ENCODE assay signal across 12 cellular contexts in the genomic region with DNA sequence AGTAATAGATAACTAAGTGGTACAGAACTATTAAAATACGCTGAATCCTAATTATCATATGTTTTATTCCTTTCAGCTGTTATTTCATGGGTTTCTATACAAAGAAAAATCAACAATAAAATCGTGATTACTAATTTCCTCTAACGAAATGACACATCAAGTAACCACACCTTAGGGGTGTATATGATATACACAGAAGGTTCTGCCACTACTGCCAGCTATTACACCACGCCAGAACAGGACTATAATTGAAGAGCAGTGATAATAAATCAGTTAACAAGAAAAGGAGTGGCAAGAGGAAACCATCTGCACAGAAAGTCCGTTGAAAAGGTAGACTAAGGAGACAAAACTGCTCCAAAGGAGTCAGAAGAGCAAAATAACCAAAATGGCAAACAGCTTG. TPM values are rescaled to one million over a fixed set of nuclear protein-coding genes. Genes with fewer than 3 reads are reported as not detected.
DNase-seq lines count a peak whose midpoint lies in the region; ATAC-seq and TF ChIP-seq lines count a peak whose summit lies in the region.
"Had no signal": no experiment of that assay in that cellular context is flagged by ENCODE, and none has a peak within 500 bp of the region (broad histone marks: within the 10 kb centered on the region; RNA-seq: fewer than 3 reads in every experiment).

No MANE protein-coding gene starts in this region.

- H3K27ac ChIP-seq in RWPE1 (no peak overlapping the region), left lung (no peak overlapping the region)
- H3K27ac ChIP-seq: body of pancreas had no signal

- H3K27me3 ChIP-seq in left lung, result no peaks in the 10 kb centered on the region
- H3K27me3 ChIP-seq: body of pancreas had no signal

- ATAC-seq in stimulated activated naive CD8-positive, alpha-beta T cell treated with anti-CD3 and anti-CD28 coated beads, Interleukin-15, amount 100 ng/mL, for 72 hours, result peak; percentile 51
- no peak for ATAC-seq in left lung
- ATAC-seq in left ventricle myocardium superior, result no peak
- ATAC-seq in GM21360 (IDR thresholded peaks at IDR 0.05; ENCODE audit: unreplicated experiment), result no peak
- ATAC-seq: body of pancreas, SK-N-SH treated with all-trans-retinoic acid at 6 μM for 48 hours had no signal

- CTCF ChIA-PET in activated naive CD4-positive, alpha-beta T cell treated with anti-CD3 and anti-CD28 coated beads, Interleukin-2, amount 10 ng/mL, durations not matched to agents 7 days and 5 days (lab: Charles Lee), result interaction anchor here (0.8 to 1.3 kb wide), 3 partner anchors 11 to 335 kb away, joined by 3 to 4 read pairs (median 3); no protein-coding TSS in a partner anchor
- CTCF ChIA-PET in RWPE1 (lab: Yijun Ruan, JAX), result interaction anchor here (1.2 kb wide), 1 partner anchor 38 kb away, joined by 3 read pairs; no protein-coding TSS in a partner anchor

- POLR2A ChIA-PET in RWPE1 (lab: Yijun Ruan, JAX; ENCODE audit: low non-redundant PET), result no interaction called here

- TF ChIP-seq CTCF in RWPE1 (conservative IDR thresholded peaks at IDR 0.05; ENCODE audit: low read depth) (no peak), left lung (IDR thresholded peaks at IDR 0.05) (no peak)

- peaks cover 44% of the 10 kb centered on the region for H3K4me1 Mint-ChIP-seq in activated naive CD4-positive, alpha-beta T cell treated with anti-CD3 and anti-CD28 coated beads, Interleukin-2, amount 10 ng/mL, durations not matched to agents 7 days and 5 days
- H3K4me1 Mint-ChIP-seq in stimulated activated naive CD8-positive, alpha-beta T cell treated with anti-CD3 and anti-CD28 coated beads, Interleukin-15, amount 100 ng/mL, for 72 hours, result peaks cover 44% of the 10 kb centered on the region

- intact Hi-C loops in left lung (cut with DNase I), result no loop called here
- intact Hi-C loops in left ventricle myocardium superior (cut with micrococcal nuclease), result no loop called here

- H3K9me3 ChIP-seq in left lung, result no peaks in the 10 kb centered on the region
- H3K9me3 ChIP-seq: body of pancreas had no signal

- no peak for DNase-seq in activated naive CD4-positive, alpha-beta T cell treated with anti-CD3 and anti-CD28 coated beads, Interleukin-2, amount 10 ng/mL, durations not matched to agents 7 days and 5 days
- DNase-seq in activated naive CD4-positive, alpha-beta T cell (lab: John Stamatoyannopoulos, UW), result no peak
- DNase-seq in RWPE1 (ENCODE audit: low spot score), result peak; percentile 47
- peak; percentile 38 for DNase-seq in dermis blood vessel endothelial cell
- DNase-seq in stimulated activated naive CD8-positive, alpha-beta T cell treated with anti-CD3 and anti-CD28 coated beads, Interleukin-15, amount 100 ng/mL, for 72 hours, result no peak
- DNase-seq in left lung, result no peak
- no peak for DNase-seq in left ventricle myocardium superior
- DNase-seq: body of pancreas had no signal

- H3K27ac Mint-ChIP-seq in activated naive CD4-positive, alpha-beta T cell treated with anti-CD3 and anti-CD28 coated beads, Interleukin-2, amount 10 ng/mL, durations not matched to agents 7 days and 5 days, result peak overlapping the region; percentile 50
- H3K27ac Mint-ChIP-seq in stimulated activated naive CD8-positive, alpha-beta T cell treated with anti-CD3 and anti-CD28 coated beads, Interleukin-15, amount 100 ng/mL, for 72 hours, result peak overlapping the region; percentile 28 to 88

- H3K4me3 Mint-ChIP-seq in activated naive CD4-positive, alpha-beta T cell treated with anti-CD3 and anti-CD28 coated beads, Interleukin-2, amount 10 ng/mL, durations not matched to agents 7 days and 5 days, result peak overlapping the region; percentile 11
- H3K4me3 Mint-ChIP-seq in stimulated activated naive CD8-positive, alpha-beta T cell treated with anti-CD3 and anti-CD28 coated beads, Interleukin-15, amount 100 ng/mL, for 72 hours, result peak overlapping the region; percentile 62 to 99

- no peak overlapping the region for H3K4me3 ChIP-seq in left lung
- H3K4me3 ChIP-seq: body of pancreas had no signal

- peaks cover 0 to 7% of the 10 kb centered on the region in 2 donors for H3K36me3 ChIP-seq in left lung

- H3K4me1 ChIP-seq in left lung, result peaks cover 11 to 40% of the 10 kb centered on the region in 2 donors

- H3K9me3 Mint-ChIP-seq in activated naive CD4-positive, alpha-beta T cell treated with anti-CD3 and anti-CD28 coated beads, Interleukin-2, amount 10 ng/mL, durations not matched to agents 7 days and 5 days, result no peaks in the 10 kb centered on the region
- H3K9me3 Mint-ChIP-seq in stimulated activated naive CD8-positive, alpha-beta T cell treated with anti-CD3 and anti-CD28 coated beads, Interleukin-15, amount 100 ng/mL, for 72 hours, result no peaks in the 10 kb centered on the region

- H3K27me3 Mint-ChIP-seq in activated naive CD4-positive, alpha-beta T cell treated with anti-CD3 and anti-CD28 coated beads, Interleukin-2, amount 10 ng/mL, durations not matched to agents 7 days and 5 days, result no peaks in the 10 kb centered on the region
- H3K27me3 Mint-ChIP-seq in stimulated activated naive CD8-positive, alpha-beta T cell treated with anti-CD3 and anti-CD28 coated beads, Interleukin-15, amount 100 ng/mL, for 72 hours, result no peaks in the 10 kb centered on the region

- H3K36me3 Mint-ChIP-seq in activated naive CD4-positive, alpha-beta T cell treated with anti-CD3 and anti-CD28 coated beads, Interleukin-2, amount 10 ng/mL, durations not matched to agents 7 days and 5 days, result peaks cover 16% of the 10 kb centered on the region

RNA-seq across cellular contexts. Expression of a gene that starts 3.0 kb away (rescaled TPM):
- total RNA-seq in dermis blood vessel endothelial cell (5.4 and 14.1 TPM in 2 replicates), left lung (10 to 100 TPM; 12.4 to 23.1 TPM), left ventricle myocardium superior (18.5 TPM)

RNA-seq across cellular contexts. Expression of a gene that starts 18.6 kb away (rescaled TPM):
- not detected in 2 replicates for total RNA-seq in dermis blood vessel endothelial cell
- under 1 TPM in 1 of 2 donors, not detected in 1; 0.26 TPM for total RNA-seq in left lung
- 0.25 TPM for total RNA-seq in left ventricle myocardium superior
- total RNA-seq: epithelial cell of proximal tubule, skeletal muscle tissue had no signal

Comparison
In these comparisons a context has a peak if more than half of its experiments do, and no peak if none do; other contexts are left out.
1. DNase-seq: peak in RWPE1 (single experiment) and dermis blood vessel endothelial cell (single experiment); none in activated naive CD4-positive, alpha-beta T cell treated with anti-CD3 and anti-CD28 coated beads, Interleukin-2, amount 10 ng/mL, durations not matched to agents 7 days and 5 days (single experiment), activated naive CD4-positive, alpha-beta T cell (0 of 4), stimulated activated naive CD8-positive, alpha-beta T cell treated with anti-CD3 and anti-CD28 coated beads, Interleukin-15, amount 100 ng/mL, for 72 hours (0 of 2), left lung (0 of 2) and left ventricle myocardium superior (single experiment).